In the genomic region with DNA sequence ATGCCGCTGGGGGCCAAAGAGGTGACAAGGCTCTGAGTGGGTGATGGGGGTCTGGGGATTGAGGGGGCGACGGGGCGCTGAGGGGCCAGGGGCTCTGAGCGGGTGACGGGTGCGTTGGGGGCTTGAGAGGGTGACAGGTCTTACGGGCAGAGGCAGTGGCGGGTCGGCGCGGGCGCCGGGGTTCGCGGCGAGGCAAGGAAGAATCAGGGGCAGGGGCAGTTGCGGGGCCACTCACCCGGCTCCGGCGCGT, we compare ENCODE assay signal across 8 cellular contexts. TPM values are rescaled to one million over a fixed set of nuclear protein-coding genes. Genes with fewer than 3 reads are reported as not detected.
A peak's percentile ranks its signal among the peaks of the same experiment; 100 is the strongest.
DNase-seq lines count a peak whose midpoint lies in the region; ATAC-seq and TF ChIP-seq lines count a peak whose summit lies in the region.

No MANE protein-coding gene starts in this region.

- TF ChIP-seq POLR2A in esophagus squamous epithelium (IDR thresholded peaks at IDR 0.05): peak in 3 of 4 donors; percentile 60 to 91 (median 84)

- H3K4me3 ChIP-seq in GM12864 (ENCODE audit: low read depth, low read length): peak overlapping the region; percentile 87
- H3K4me3 ChIP-seq in RWPE2 (ENCODE audit: severe bottlenecking): peak overlapping the region; percentile 72
- H3K4me3 ChIP-seq in esophagus squamous epithelium: peak overlapping the region; percentile 86 to 97 (median 92)
- H3K4me3 ChIP-seq in psoas muscle: peak overlapping the region; percentile 84

- ATAC-seq in RWPE2 (ENCODE audit: low read depth): no peak
- no peak for ATAC-seq in psoas muscle
- no peak for ATAC-seq in left colon
- ATAC-seq in HG03378 (IDR thresholded peaks at IDR 0.05; ENCODE audit: unreplicated experiment): no peak
- no peak for ATAC-seq in GM21723 (IDR thresholded peaks at IDR 0.05; ENCODE audit: unreplicated experiment)

- 1 to 2% methylated on average over 13 to 15 of the region's 22 CpGs for WGBS in esophagus squamous epithelium, 2 donors
- WGBS in psoas muscle, 3 donors: 0 to 1% (median 0%) methylated on average over 1 to 22 of the region's 22 CpGs

- H3K4me1 ChIP-seq in RWPE2 (ENCODE audit: insufficient read depth, poor library complexity, severe bottlenecking): peaks cover 48% of the 10 kb centered on the region
- H3K4me1 ChIP-seq in esophagus squamous epithelium: peaks cover 11 to 80% (median 44%) of the 10 kb centered on the region in 3 donors
- H3K4me1 ChIP-seq in psoas muscle: peaks cover 47% of the 10 kb centered on the region

- H3K9me3 ChIP-seq in RWPE2 (ENCODE audit: severe bottlenecking) (peaks cover 11% of the 10 kb centered on the region), esophagus squamous epithelium (peaks cover 0 to 30% (median 16%) of the 10 kb centered on the region in 3 donors), psoas muscle (no peaks in the 10 kb centered on the region)

- DNase-seq in GM12864 (ENCODE audit: low read depth): no peak
- DNase-seq in RWPE2 (ENCODE audit: low spot score): no peak
- DNase-seq in esophagus squamous epithelium (lab: John Stamatoyannopoulos, UW): no peak
- no peak for DNase-seq in psoas muscle
- no peak for DNase-seq in GM19240 (ENCODE audit: insufficient read length, low spot score)
- no peak for DNase-seq in left colon

- peak overlapping the region; percentile 87 for H3K27ac ChIP-seq in RWPE2 (ENCODE audit: poor library complexity, severe bottlenecking)
- peak overlapping the region; percentile 95 to 99 (median 97) for H3K27ac ChIP-seq in esophagus squamous epithelium
- H3K27ac ChIP-seq in psoas muscle: peak overlapping the region; percentile 92

- H3K36me3 ChIP-seq in RWPE2 (ENCODE audit: low read depth) (peaks cover 76% of the 10 kb centered on the region), esophagus squamous epithelium (peaks cover 26 to 62% (median 29%) of the 10 kb centered on the region in 3 donors), psoas muscle (ENCODE audit: insufficient read depth in 1 of 2, low read depth in 1 of 2) (peaks cover 22 to 66% of the 10 kb centered on the region in 2 donors)

- TF ChIP-seq CTCF in GM12864 (IDR thresholded peaks at IDR 0.05; ENCODE audit: low read depth, low read length, missing control alignments): no peak
- no peak for TF ChIP-seq CTCF in RWPE2 (IDR thresholded peaks at IDR 0.05; ENCODE audit: poor library complexity, severe bottlenecking)
- no peak for TF ChIP-seq CTCF in esophagus squamous epithelium (IDR thresholded peaks at IDR 0.05)
- TF ChIP-seq CTCF in psoas muscle (IDR thresholded peaks at IDR 0.05): no peak

- intact Hi-C loops in esophagus squamous epithelium (cut with DNase I) (no loop called here), psoas muscle (cut with DNase I) (no loop called here), left colon (cut with DNase I, micrococcal nuclease) (no loop called here)

- H3K27me3 ChIP-seq in RWPE2 (ENCODE audit: insufficient read depth, poor library complexity, severe bottlenecking): no peaks in the 10 kb centered on the region
- H3K27me3 ChIP-seq in esophagus squamous epithelium: no peaks in the 10 kb centered on the region
- no peaks in the 10 kb centered on the region for H3K27me3 ChIP-seq in psoas muscle (ENCODE audit: insufficient read depth in 3 of 3, low read length in 2 of 3)

RNA-seq across cellular contexts. Expression of gene ZNFX1, which starts 0.1 kb away (rescaled TPM):
- total RNA-seq in esophagus squamous epithelium (10 to 100 TPM; 12.8 to 25.2 (median 17.9) TPM), psoas muscle (10 to 100 TPM; 21.7 to 29.6 (median 24.6) TPM), left colon (10 to 100 TPM; 28.5 to 29.8 TPM)
- polyA plus RNA-seq in psoas muscle: 10 to 100 TPM in 2 of 3 donors, 1 to 10 TPM in 1; 8.4 to 16.1 (median 15.3) TPM

RNA-seq across cellular contexts. Expression of gene DDX27, which starts 58.5 kb away (rescaled TPM):
- 10 to 100 TPM; 19.8 to 35.7 (median 30.8) TPM for total RNA-seq in esophagus squamous epithelium
- 10 to 100 TPM; 19.4 to 32.6 (median 24.4) TPM for total RNA-seq in psoas muscle
- polyA plus RNA-seq in psoas muscle: 10 to 100 TPM; 30.5 to 62.9 (median 41.4) TPM
- 10 to 100 TPM; 28.3 TPM for total RNA-seq in left colon
